Comparison of ENCODE assay signal across 12 cellular contexts in the genomic region with DNA sequence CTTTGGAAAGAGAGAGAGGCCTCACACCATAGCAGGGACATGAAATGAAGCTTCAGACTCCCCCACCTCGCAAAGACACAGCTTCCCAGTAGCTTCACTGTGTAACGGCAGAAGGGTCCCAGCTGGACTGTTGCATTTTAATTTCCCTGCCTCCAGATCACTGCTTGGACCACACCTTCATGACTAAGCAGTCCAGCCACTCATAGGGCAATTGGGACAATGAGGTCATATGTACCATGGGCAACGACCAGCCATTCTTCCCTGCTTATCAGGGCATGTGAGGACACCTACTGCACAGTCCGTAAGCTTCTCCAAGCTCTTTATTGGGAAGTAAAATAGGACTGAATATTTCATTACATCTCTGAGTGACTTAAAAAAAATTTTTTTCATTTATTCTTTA.
DNase-seq lines count a peak whose midpoint lies in the region; ATAC-seq and TF ChIP-seq lines count a peak whose summit lies in the region.
"Had no signal": no experiment of that assay in that cellular context is flagged by ENCODE, and none has a peak within 500 bp of the region (broad histone marks: within the 10 kb centered on the region; RNA-seq: fewer than 3 reads in every experiment).

No MANE protein-coding gene starts in this region.

- H3K27ac Mint-ChIP-seq in HFFc6: peak overlapping the region; percentile 65

- TF ChIP-seq EP300 in stomach (IDR thresholded peaks at IDR 0.05): no peak

- WGBS in right cardiac atrium: 46% methylated on average over 4 of the region's 4 CpGs
- 57 to 64% (median 57%) methylated on average over 4 of the region's 4 CpGs for WGBS in stomach, 5 donors

- H3K4me1 Mint-ChIP-seq in HFFc6 (ENCODE audit: low read depth): peaks cover 55% of the 10 kb centered on the region

- H3K9me3 ChIP-seq in ascending aorta (no peaks in the 10 kb centered on the region), right cardiac atrium (ENCODE audit: control insufficient read depth, low read length) (no peaks in the 10 kb centered on the region), stomach (no peaks in the 10 kb centered on the region)
- H3K9me3 ChIP-seq: spleen had no signal

- H3K27me3 ChIP-seq in ascending aorta (no peaks in the 10 kb centered on the region), right cardiac atrium (ENCODE audit: control insufficient read depth, insufficient read depth) (no peaks in the 10 kb centered on the region), stomach (no peaks in the 10 kb centered on the region)
- H3K27me3 ChIP-seq: spleen had no signal

- H3K27ac ChIP-seq in ascending aorta (peak overlapping the region; percentile 51 to 65), right cardiac atrium (ENCODE audit: low read length) (peak overlapping the region; percentile 45), stomach (no peak overlapping the region)

- intact Hi-C loops in ascending aorta (cut with DNase I): no loop called here
- intact Hi-C loops in right cardiac atrium (cut with DNase I): no loop called here
- intact Hi-C loops in stomach (cut with DNase I; ENCODE audit: low total_unique reads): no loop called here

- no peak overlapping the region; the same call in 1 of the 2 replicates for H3K4me3 Mint-ChIP-seq in HFFc6
- H3K4me3 Mint-ChIP-seq: brain had no signal

- TF ChIP-seq CTCF in HFFc6 (IDR thresholded peaks at IDR 0.05): no peak
- TF ChIP-seq CTCF in ascending aorta (IDR thresholded peaks at IDR 0.05): peak in 1 of 3 experiments; percentile 13
- TF ChIP-seq CTCF in stomach (IDR thresholded peaks at IDR 0.05): no peak

- no peak for TF ChIP-seq POLR2A in stomach (IDR thresholded peaks at IDR 0.05)

- no peaks in the 10 kb centered on the region; the same call in 1 of the 2 replicates for H3K27me3 Mint-ChIP-seq in HFFc6 (ENCODE audit: insufficient read depth)
- H3K27me3 Mint-ChIP-seq: brain had no signal

- ATAC-seq in right cardiac atrium (peak; percentile 95), HG02870 (IDR thresholded peaks at IDR 0.05; ENCODE audit: unreplicated experiment) (no peak), GM21576 (IDR thresholded peaks at IDR 0.05; ENCODE audit: unreplicated experiment) (no peak), GM18520 (IDR thresholded peaks at IDR 0.05; ENCODE audit: unreplicated experiment) (no peak)

- peak; percentile 45 for DNase-seq in HFFc6
- peak; percentile 39 to 86 for DNase-seq in ascending aorta (ENCODE audit: low spot score in 2 of 2)
- peak; percentile 40 to 68 (median 60) for DNase-seq in right cardiac atrium
- peak; percentile 32 for DNase-seq in stomach
- DNase-seq in NCI-H510A treated with DMSO at 0.1 percent for 48 hours (lab: John Stamatoyannopoulos, UW): no peak
- DNase-seq: NCI-H345, spleen, substantia nigra had no signal

- H3K9me3 Mint-ChIP-seq in HFFc6: no peaks in the 10 kb centered on the region

- peaks cover 8 to 19% of the 10 kb centered on the region in 2 donors for H3K4me1 ChIP-seq in ascending aorta
- peaks cover 1% of the 10 kb centered on the region for H3K4me1 ChIP-seq in right cardiac atrium (ENCODE audit: control insufficient read depth, insufficient read depth, low read length)
- peaks cover 0 to 55% (median 15%) of the 10 kb centered on the region in 4 donors for H3K4me1 ChIP-seq in stomach

- H3K4me3 ChIP-seq in ascending aorta: no peak overlapping the region
- no peak overlapping the region for H3K4me3 ChIP-seq in right cardiac atrium (ENCODE audit: low read length)
- H3K4me3 ChIP-seq in stomach: no peak overlapping the region
- H3K4me3 ChIP-seq: spleen had no signal

- no peaks in the 10 kb centered on the region for H3K36me3 Mint-ChIP-seq in HFFc6 (ENCODE audit: low read depth)
- H3K36me3 Mint-ChIP-seq: brain had no signal

- no peaks in the 10 kb centered on the region for H3K36me3 ChIP-seq in ascending aorta
- no peaks in the 10 kb centered on the region for H3K36me3 ChIP-seq in stomach
- H3K36me3 ChIP-seq: spleen had no signal

Comparison
In these comparisons a context has a peak if more than half of its experiments do, and no peak if none do; other contexts are left out.
1. H3K27ac ChIP-seq: peak in ascending aorta (2 of 2) and right cardiac atrium (single experiment); none in stomach (0 of 5).
2. ATAC-seq: peak in right cardiac atrium (2 of 2); none in HG02870 (single experiment), GM21576 (single experiment) and GM18520 (single experiment).